In the genomic region with DNA sequence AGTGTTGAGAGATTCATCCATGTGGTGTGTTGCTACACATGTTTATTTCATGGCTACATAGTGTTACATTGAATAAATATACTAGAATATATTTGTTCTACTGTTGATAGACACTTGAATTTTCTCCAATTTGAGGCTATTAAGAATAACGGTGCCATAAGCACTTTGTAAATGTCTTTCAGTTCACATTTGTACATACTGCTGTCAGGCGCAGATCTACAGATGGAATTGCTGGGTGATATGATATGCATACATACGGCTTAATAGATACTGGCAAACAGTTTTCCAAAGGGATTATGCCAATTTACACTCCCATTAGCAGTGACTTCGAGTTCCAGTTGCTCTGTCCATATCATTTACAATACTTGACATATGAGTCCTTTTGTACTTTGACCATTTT, we compare ENCODE assay signal across 3 cellular contexts. TPM values are rescaled to one million over a fixed set of nuclear protein-coding genes. Genes with fewer than 3 reads are reported as not detected.
"Had no signal": no experiment of that assay in that cellular context is flagged by ENCODE, and none has a peak within 500 bp of the region (broad histone marks: within the 10 kb centered on the region; RNA-seq: fewer than 3 reads in every experiment).

No MANE protein-coding gene starts in this region.

RNA-seq across cellular contexts. Expression of gene GYPE, which starts 33.5 kb away (rescaled TPM):
- total RNA-seq: HepG2, HT-29, HT1080 had no signal
- polyA plus RNA-seq: HepG2 had no signal
